In genomic region chr3:115784739-115785571, GRCh38 we compare ENCODE assay signal across 8 cellular contexts.
DNase-seq lines count a peak whose midpoint lies in the region; ATAC-seq and TF ChIP-seq lines count a peak whose summit lies in the region.

No MANE protein-coding gene starts in this region.

- no peaks in the 10 kb centered on the region for H3K9me3 Mint-ChIP-seq in type B pancreatic cell

- H3K27ac Mint-ChIP-seq in type B pancreatic cell = peak overlapping the region; percentile 85

- TF ChIP-seq CTCF in type B pancreatic cell (conservative IDR thresholded peaks at IDR 0.05) = peak; percentile 32

- H3K36me3 Mint-ChIP-seq in type B pancreatic cell = no peaks in the 10 kb centered on the region

- H3K4me3 Mint-ChIP-seq in type B pancreatic cell = peak overlapping the region; percentile 87

- DNase-seq in DMS53 (lab: John Stamatoyannopoulos, UW) (peak; percentile 30), DMS53 treated with DMSO at 0.1 percent for 48 hours (lab: John Stamatoyannopoulos, UW; ENCODE audit: unreplicated experiment) (no peak), NCI-H774 (lab: John Stamatoyannopoulos, UW) (peak; percentile 1), cerebellar cortex (ENCODE audit: low spot score) (peak; percentile 28), medulla oblongata (ENCODE audit: extremely low spot score) (peak; percentile 33), type B pancreatic cell (ENCODE audit: extremely low spot score, unreplicated experiment) (no peak), activated gamma-delta T cell (lab: John Stamatoyannopoulos, UW) (no peak)

- H3K27me3 Mint-ChIP-seq in type B pancreatic cell = no peaks in the 10 kb centered on the region

- peaks cover 16% of the 10 kb centered on the region for H3K4me1 Mint-ChIP-seq in type B pancreatic cell (ENCODE audit: unreplicated experiment)

- no peak for ATAC-seq in GM18873 (IDR thresholded peaks at IDR 0.05; ENCODE audit: low FRiP score, unreplicated experiment)

Comparison
In these comparisons a context has a peak if more than half of its experiments do, and no peak if none do; other contexts are left out.
1. DNase-seq: peak in DMS53 (single experiment), NCI-H774 (single experiment), cerebellar cortex (single experiment) and medulla oblongata (single experiment); none in DMS53 treated with DMSO at 0.1 percent for 48 hours (single experiment), type B pancreatic cell (single experiment) and activated gamma-delta T cell (single experiment).